ENCODE assay signal across 14 cellular contexts in the genomic region with DNA sequence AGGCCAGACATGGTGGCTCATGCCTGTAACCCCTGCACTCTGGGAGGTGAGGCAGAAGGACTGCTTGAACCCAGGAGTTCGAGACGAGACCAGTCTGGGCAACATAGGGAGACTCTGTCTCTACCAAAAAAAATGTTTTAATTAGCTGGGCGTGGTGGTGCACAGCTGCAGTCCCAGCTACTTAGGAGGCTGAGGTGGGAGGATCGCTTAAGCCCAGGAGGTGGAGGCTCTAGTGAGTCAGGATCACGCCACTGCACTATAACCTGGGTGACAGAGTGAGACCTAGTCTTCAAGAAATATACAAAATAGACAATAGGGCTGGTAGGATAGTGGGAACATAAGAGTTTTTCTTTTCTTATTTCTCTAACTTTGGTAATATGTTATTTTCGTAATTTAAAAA. TPM values are rescaled to one million over a fixed set of nuclear protein-coding genes. Genes with fewer than 3 reads are reported as not detected.
DNase-seq lines count a peak whose midpoint lies in the region; ATAC-seq and TF ChIP-seq lines count a peak whose summit lies in the region.
"Had no signal": no experiment of that assay in that cellular context is flagged by ENCODE, and none has a peak within 500 bp of the region (broad histone marks: within the 10 kb centered on the region; RNA-seq: fewer than 3 reads in every experiment).

No MANE protein-coding gene starts in this region.

- ATAC-seq in lower lobe of right lung, result no peak
- ATAC-seq in GM21381 (IDR thresholded peaks at IDR 0.05; ENCODE audit: unreplicated experiment), result no peak

- H3K36me3 ChIP-seq in Peyer's patch (no peaks in the 10 kb centered on the region), lower lobe of right lung (no peaks in the 10 kb centered on the region), stomach (no peaks in the 10 kb centered on the region)
- H3K36me3 ChIP-seq: MG63 had no signal

- 82 to 90% (median 84%) methylated on average over 6 of the region's 6 CpGs for WGBS in stomach, 5 donors

- no peak for TF ChIP-seq EP300 in stomach (IDR thresholded peaks at IDR 0.05)

- TF ChIP-seq CTCF in C4-2B (conservative IDR thresholded peaks at IDR 0.05), result no peak
- TF ChIP-seq CTCF in Peyer's patch (IDR thresholded peaks at IDR 0.05), result no peak
- no peak for TF ChIP-seq CTCF in lower lobe of right lung (IDR thresholded peaks at IDR 0.05)
- TF ChIP-seq CTCF in stomach (IDR thresholded peaks at IDR 0.05), result no peak

- H3K27me3 ChIP-seq in Peyer's patch (no peaks in the 10 kb centered on the region), lower lobe of right lung (ENCODE audit: low read depth) (no peaks in the 10 kb centered on the region), stomach (no peaks in the 10 kb centered on the region)
- H3K27me3 ChIP-seq: MG63 had no signal

- H3K4me3 ChIP-seq in Peyer's patch (no peak overlapping the region), lower lobe of right lung (no peak overlapping the region), stomach (no peak overlapping the region)
- H3K4me3 ChIP-seq: MG63 had no signal

- DNase-seq in Peyer's patch (no peak), lower lobe of right lung (no peak), stomach (no peak), occipital lobe (lab: John Stamatoyannopoulos, UW) (no peak), superior temporal gyrus (ENCODE audit: extremely low spot score) (no peak)
- DNase-seq: HCEC 1CT, MG63, NCI-H1105, NCI-H446 treated with DMSO at 0.1 percent for 48 hours, NCI-H82, SHP77 had no signal

- H3K4me1 ChIP-seq in Peyer's patch (peaks cover 0 to 68% (median 9%) of the 10 kb centered on the region in 4 donors), lower lobe of right lung (peaks cover 58% of the 10 kb centered on the region), stomach (peaks cover 58 to 96% (median 78%) of the 10 kb centered on the region in 4 donors)

- no peaks in the 10 kb centered on the region for H3K9me3 ChIP-seq in Peyer's patch
- no peaks in the 10 kb centered on the region for H3K9me3 ChIP-seq in lower lobe of right lung
- H3K9me3 ChIP-seq in stomach, result no peaks in the 10 kb centered on the region
- H3K9me3 ChIP-seq: MG63 had no signal

- H3K27ac ChIP-seq in C4-2B (peak overlapping the region; percentile 51), Peyer's patch (peak overlapping the region in 3 of 4 donors; percentile 60 to 84 (median 79)), lower lobe of right lung (peak overlapping the region; percentile 57), stomach (peak overlapping the region in 3 of 5 donors; percentile 76 to 86 (median 77))
- H3K27ac ChIP-seq: KMS-11 had no signal

- TF ChIP-seq POLR2A in Peyer's patch (IDR thresholded peaks at IDR 0.05) (no peak), stomach (IDR thresholded peaks at IDR 0.05) (no peak)

- intact Hi-C loops in lower lobe of right lung (cut with DNase I), result no loop called here
- intact Hi-C loops in stomach (cut with DNase I; ENCODE audit: low total_unique reads), result no loop called here

RNA-seq across cellular contexts. Expression of gene CREB3L2, which starts 50.2 kb away (rescaled TPM):
- total RNA-seq in Peyer's patch, result 10 to 100 TPM; 20.6 to 42.7 (median 33.6) TPM
- 48.9 TPM for total RNA-seq in lower lobe of right lung
- total RNA-seq in stomach, result 100 to 1,000 TPM in 1 of 5 donors, 10 to 100 TPM in 4; 22.6 to 258 (median 38.8) TPM
- 1 to 10 TPM; 5.8 to 8.6 (median 6.6) TPM for polyA plus RNA-seq in stomach
- 1.7 TPM for total RNA-seq in occipital lobe
